In genomic region chr11:78416285-78417174, GRCh38 we compare ENCODE assay signal across 8 cellular contexts. TPM values are rescaled to one million over a fixed set of nuclear protein-coding genes. Genes with fewer than 3 reads are reported as not detected.
DNase-seq lines count a peak whose midpoint lies in the region; ATAC-seq and TF ChIP-seq lines count a peak whose summit lies in the region.

No MANE protein-coding gene starts in this region.

- H3K4me1 ChIP-seq in OCI-LY7 (ENCODE audit: insufficient read depth, low read length, poor library complexity, severe bottlenecking) (peaks cover 20% of the 10 kb centered on the region), mucosa of rectum (ENCODE audit: control insufficient read depth in 2 of 2, insufficient read depth in 2 of 2, low read length in 2 of 2) (peaks cover 20 to 23% of the 10 kb centered on the region in 2 donors)

- H3K79me2 ChIP-seq in OCI-LY7 (ENCODE audit: insufficient read depth, low read depth, low read length) = no peaks in the 10 kb centered on the region

- DNase-seq in COR-L47 (lab: John Stamatoyannopoulos, UW) = peak; percentile 74
- peak; percentile 63 for DNase-seq in HuH-7.5 (ENCODE audit: low spot score)
- peak; percentile 75 for DNase-seq in OCI-LY7 (ENCODE audit: low spot score)
- DNase-seq in activated T-cell treated with anti-CD3 and anti-CD28 coated beads for 4 hours = peak; percentile 74
- peak; percentile 81 to 87 for DNase-seq in erythroblast (lab: John Stamatoyannopoulos, UW)
- DNase-seq in stimulated activated CD8-positive, alpha-beta memory T cell treated with anti-CD3 and anti-CD28 coated beads, Interleukin-4, amount 100 ng/mL, for 4 hours (ENCODE audit: low read depth in 2 of 2, low spot score in 1 of 2) = peak; percentile 58 to 59

- ATAC-seq in GM21526 (IDR thresholded peaks at IDR 0.05; ENCODE audit: low FRiP score, unreplicated experiment) = peak; percentile 42

- no peaks in the 10 kb centered on the region for H4K20me1 ChIP-seq in OCI-LY7 (ENCODE audit: insufficient read depth, low read length)

- peak overlapping the region; percentile 74 for H2AFZ ChIP-seq in OCI-LY7 (ENCODE audit: low read length)

- H3K9me2 ChIP-seq in OCI-LY7 (ENCODE audit: insufficient read depth, low read length) = no peaks in the 10 kb centered on the region

- peak overlapping the region; percentile 82 to 85 for H3K9ac ChIP-seq in mucosa of rectum (ENCODE audit: low read depth in 1 of 2, low read length in 2 of 2)

- peak overlapping the region; percentile 75 for H3K4me3 ChIP-seq in OCI-LY7 (ENCODE audit: low read depth, low read length, poor library complexity, severe bottlenecking)
- H3K4me3 ChIP-seq in mucosa of rectum (ENCODE audit: low read length in 2 of 2) = peak overlapping the region; percentile 76 to 85

- no peak overlapping the region for H3K27ac ChIP-seq in OCI-LY7 (ENCODE audit: low read depth, low read length, poor library complexity, severe bottlenecking)
- peak overlapping the region; percentile 91 to 92 for H3K27ac ChIP-seq in mucosa of rectum (ENCODE audit: low read depth in 2 of 2, low read length in 2 of 2)

- BruUV-seq in OCI-LY7 (replicated peaks; lab: Mats Ljungman, UMichigan) = no TSS peak

- H3K4me2 ChIP-seq in OCI-LY7 (ENCODE audit: low read length) = peak overlapping the region; percentile 77

- intact Hi-C loops in OCI-LY7 (cut with micrococcal nuclease; ENCODE audit: unreplicated experiment) = loop anchor here (1.0 to 5.0 kb wide), 2 partner anchors 148 to 171 kb away; no protein-coding TSS in a partner anchor

- POLR2A ChIA-PET in OCI-LY7 (lab: Charles Lee) = interaction anchor here (0.6 to 1.7 kb wide), 9 partner anchors 14 to 371 kb away, joined by 3 to 7 read pairs (median 3); partner anchors contain the start of gene NARS2

- TF ChIP-seq CTCF in OCI-LY7 (conservative IDR thresholded peaks at IDR 0.05; ENCODE audit: low read length) = peak; percentile 79

- H3K36me3 ChIP-seq in OCI-LY7 (ENCODE audit: insufficient read depth, low read length) (no peaks in the 10 kb centered on the region), mucosa of rectum (ENCODE audit: control insufficient read depth in 2 of 2, insufficient read depth in 2 of 2, low read length in 2 of 2) (no peaks in the 10 kb centered on the region)

- H3K9me3 ChIP-seq in OCI-LY7 (ENCODE audit: low read length) (no peaks in the 10 kb centered on the region), mucosa of rectum (ENCODE audit: control insufficient read depth in 2 of 2, low read length in 2 of 2) (no peaks in the 10 kb centered on the region)

- TF ChIP-seq POLR2A in erythroblast (IDR thresholded peaks at IDR 0.05; ENCODE audit: low read length) = peak; percentile 64

- H3K27me3 ChIP-seq in mucosa of rectum (ENCODE audit: control insufficient read depth in 2 of 2, insufficient read depth in 2 of 2, low read length in 2 of 2) = no peaks in the 10 kb centered on the region

- CTCF ChIA-PET in OCI-LY7 (lab: Charles Lee; ENCODE audit: unreplicated experiment) = interaction anchor here (0.5 to 1.0 kb wide), 2 partner anchors 148 to 1098 kb away, joined by 4 read pairs; no protein-coding TSS in a partner anchor

RNA-seq across cellular contexts. Expression of gene GAB2, which starts 1.1 kb away (rescaled TPM):
- total RNA-seq in OCI-LY7 (2014; rRNA removed; shearing (Covaris generic)) = 0.90 and 1.2 TPM in 2 replicates
- total RNA-seq in OCI-LY7 (2022) = 1.3 and 1.4 TPM in 2 replicates
